17 cellular contexts compared by ENCODE assay signal in the genomic region with DNA sequence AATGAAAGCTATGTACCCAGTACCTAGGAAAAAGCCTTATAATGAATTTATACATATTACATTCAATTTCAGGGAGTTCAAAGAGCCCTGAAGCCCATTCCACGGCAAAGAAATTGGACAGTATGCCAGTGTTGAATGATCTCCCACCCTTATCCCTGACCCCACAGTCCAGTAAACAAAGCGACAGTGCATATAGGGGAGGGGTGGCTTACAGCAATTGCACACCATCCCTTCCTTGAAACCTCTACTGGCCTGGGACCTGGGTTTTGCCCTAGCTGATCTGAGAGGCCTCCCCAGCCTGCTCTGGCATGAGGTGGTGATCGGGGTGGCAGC. TPM values are rescaled to one million over a fixed set of nuclear protein-coding genes. Genes with fewer than 3 reads are reported as not detected.
DNase-seq lines count a peak whose midpoint lies in the region; ATAC-seq and TF ChIP-seq lines count a peak whose summit lies in the region.
"Had no signal": no experiment of that assay in that cellular context is flagged by ENCODE, and none has a peak within 500 bp of the region (broad histone marks: within the 10 kb centered on the region; RNA-seq: fewer than 3 reads in every experiment).

No MANE protein-coding gene starts in this region.

- H3K4me3 ChIP-seq in HUES64 (ENCODE audit: low read length) (peak overlapping the region; percentile 24; the same call in 1 of the 2 replicates), left lung (no peak overlapping the region), parathyroid adenoma (ENCODE audit: low read depth, low read length) (no peak overlapping the region), sigmoid colon (no peak overlapping the region), mucosa of descending colon (no peak overlapping the region)

- TF ChIP-seq CTCF in brain (conservative IDR thresholded peaks at IDR 0.05) (no peak), left lung (IDR thresholded peaks at IDR 0.05) (no peak), parathyroid adenoma (IDR thresholded peaks at IDR 0.05) (no peak), sigmoid colon (IDR thresholded peaks at IDR 0.05) (no peak), mucosa of descending colon (IDR thresholded peaks at IDR 0.05) (no peak)

- H3K9me3 ChIP-seq in HUES64 (ENCODE audit: insufficient read depth, low read depth, low read length): no peaks in the 10 kb centered on the region
- no peaks in the 10 kb centered on the region for H3K9me3 ChIP-seq in left lung
- H3K9me3 ChIP-seq in parathyroid adenoma (ENCODE audit: control insufficient read depth, low read length): no peaks in the 10 kb centered on the region
- H3K9me3 ChIP-seq in sigmoid colon: no peaks in the 10 kb centered on the region
- no peaks in the 10 kb centered on the region for H3K9me3 ChIP-seq in mucosa of descending colon
- H3K9me3 ChIP-seq: gastroesophageal sphincter had no signal

- H3K36me3 ChIP-seq in HUES64 (ENCODE audit: insufficient read depth, low read length) (no peaks in the 10 kb centered on the region), left lung (no peaks in the 10 kb centered on the region), parathyroid adenoma (ENCODE audit: control insufficient read depth, insufficient read depth, low read length) (no peaks in the 10 kb centered on the region), sigmoid colon (no peaks in the 10 kb centered on the region), mucosa of descending colon (ENCODE audit: low read depth) (no peaks in the 10 kb centered on the region)
- H3K36me3 ChIP-seq: gastroesophageal sphincter had no signal

- H2AFZ ChIP-seq in parathyroid adenoma: no peak overlapping the region

- no peak for ATAC-seq in left lung
- ATAC-seq in mucosa of descending colon: no peak

- peak overlapping the region; percentile 58 to 98 (median 93) for H3K27ac Mint-ChIP-seq in brain
- H3K27ac Mint-ChIP-seq: activated naive CD4-positive, alpha-beta T cell treated with anti-CD3 and anti-CD28 coated beads, Interleukin-2, amount 50 U/mL, for 24 hours; immature natural killer cell had no signal

- DNase-seq in left lung (no peak), DMS 273 (lab: John Stamatoyannopoulos, UW; ENCODE audit: unreplicated experiment) (no peak), sigmoid colon (no peak), mucosa of descending colon (no peak)
- no peak for DNase-seq in stimulated activated CD4-positive, alpha-beta T cell treated with anti-CD3 and anti-CD28 coated beads, Interleukin-1b, Interleukin-23, amount 100 ng/mL, for 48 hours
- DNase-seq: activated CD4-positive, alpha-beta T cell treated with anti-CD3 and anti-CD28 coated beads for 48 hours; HFFc6; immature natural killer cell; NCI-H1105 treated with DMSO at 0.1 percent for 48 hours; SHP77 treated with DMSO at 0.1 percent for 48 hours; T-helper 9 cell had no signal

- H3K4me2 ChIP-seq in parathyroid adenoma (ENCODE audit: low read length): no peak overlapping the region
- H3K4me2 ChIP-seq: KMS-11 had no signal

- peaks cover 34% of the 10 kb centered on the region for H3K4me1 Mint-ChIP-seq in brain
- H3K4me1 Mint-ChIP-seq: activated naive CD4-positive, alpha-beta T cell treated with anti-CD3 and anti-CD28 coated beads, Interleukin-2, amount 50 U/mL, for 24 hours; immature natural killer cell had no signal

- TF ChIP-seq POLR2A in sigmoid colon (IDR thresholded peaks at IDR 0.05): no peak

- H3K27ac ChIP-seq in HUES64 (ENCODE audit: low read depth, low read length): peak overlapping the region; percentile 89; the same call in 1 of the 2 replicates
- peak overlapping the region; percentile 60 to 78 for H3K27ac ChIP-seq in left lung
- peak overlapping the region; percentile 30 for H3K27ac ChIP-seq in parathyroid adenoma
- H3K27ac ChIP-seq in sigmoid colon: peak overlapping the region in 2 of 4 donors; percentile 5 to 20
- H3K27ac ChIP-seq: KMS-11 had no signal

- H3K27me3 Mint-ChIP-seq in brain: peaks cover 17% of the 10 kb centered on the region

- H3K36me3 Mint-ChIP-seq in brain: no peaks in the 10 kb centered on the region
- H3K36me3 Mint-ChIP-seq: activated naive CD4-positive, alpha-beta T cell treated with anti-CD3 and anti-CD28 coated beads, Interleukin-2, amount 50 U/mL, for 24 hours had no signal

- peak overlapping the region; percentile 4; the same call in 1 of the 2 replicates for H3K9ac ChIP-seq in HUES64 (ENCODE audit: low read depth, low read length)
- no peak overlapping the region for H3K9ac ChIP-seq in parathyroid adenoma
- H3K9ac ChIP-seq: KMS-11 had no signal

- H3K4me3 Mint-ChIP-seq in brain: peak overlapping the region; percentile 26 to 64 (median 38)
- H3K4me3 Mint-ChIP-seq: activated naive CD4-positive, alpha-beta T cell treated with anti-CD3 and anti-CD28 coated beads, Interleukin-2, amount 50 U/mL, for 24 hours; immature natural killer cell had no signal

- H3K4me1 ChIP-seq in HUES64 (ENCODE audit: insufficient read depth, low read length): peaks cover 32% of the 10 kb centered on the region
- H3K4me1 ChIP-seq in left lung: peaks cover 18 to 27% of the 10 kb centered on the region in 2 donors
- peaks cover 5% of the 10 kb centered on the region for H3K4me1 ChIP-seq in parathyroid adenoma
- H3K4me1 ChIP-seq in sigmoid colon: peaks cover 0 to 9% (median 4%) of the 10 kb centered on the region in 4 donors
- H3K4me1 ChIP-seq in mucosa of descending colon (ENCODE audit: low read depth): peaks cover 4% of the 10 kb centered on the region

- 72% methylated on average over 3 of the region's 3 CpGs for WGBS in HUES64
- whole genome bisulfite sequencing in sigmoid colon, 2 donors: 86 to 89% methylated on average over 3 of the region's 3 CpGs

- intact Hi-C loops in left lung (cut with DNase I) (no loop called here), sigmoid colon (cut with DNase I) (no loop called here), mucosa of descending colon (cut with DNase I, micrococcal nuclease) (no loop called here)

- no peaks in the 10 kb centered on the region for H3K79me2 ChIP-seq in parathyroid adenoma

- H3K27me3 ChIP-seq in HUES64 (ENCODE audit: insufficient read depth, low read length) (no peaks in the 10 kb centered on the region), left lung (peaks cover 0 to 14% of the 10 kb centered on the region in 2 donors), parathyroid adenoma (ENCODE audit: control insufficient read depth, insufficient read depth, low read length) (no peaks in the 10 kb centered on the region), sigmoid colon (peaks cover 0 to 12% (median 2%) of the 10 kb centered on the region in 3 donors)

- no peak for TF ChIP-seq EP300 in sigmoid colon (IDR thresholded peaks at IDR 0.05)

- H3K9me3 Mint-ChIP-seq in brain: peaks cover 0 to 2% (median 0%) of the 10 kb centered on the region in 5 experiments
- H3K9me3 Mint-ChIP-seq: activated naive CD4-positive, alpha-beta T cell treated with anti-CD3 and anti-CD28 coated beads, Interleukin-2, amount 50 U/mL, for 24 hours; HFFc6; immature natural killer cell had no signal

RNA-seq across cellular contexts. Expression of gene RND1, which starts 17.3 kb away (rescaled TPM):
- polyA plus RNA-seq in HUES64 (2013, experiment 1 of 2): 10.6 TPM
- polyA plus RNA-seq in HUES64 (2013, experiment 2 of 2): 9.4 TPM
- polyA plus RNA-seq in brain (ENCODE audit: insufficient read depth, low read depth, low replicate concordance) (11.6 TPM), sigmoid colon (10 to 100 TPM in 1 of 3 donors, 1 to 10 TPM in 2; 2.4 to 16.2 (median 8.0) TPM)
- total RNA-seq in left lung (10 to 100 TPM in 1 of 2 donors, 1 to 10 TPM in 1; 4.0 to 28.1 TPM), sigmoid colon (1 to 10 TPM in 1 of 4 donors, under 1 TPM in 1, not detected in 2; 0.36 to 5.2 TPM), mucosa of descending colon (1 to 10 TPM; 1.1 to 3.5 (median 2.4) TPM)

RNA-seq across cellular contexts. Expression of gene DDX23, which starts 31.0 kb away (rescaled TPM):
- polyA plus RNA-seq in HUES64 (2013, experiment 1 of 2): 62.0 TPM
- 57.4 TPM for polyA plus RNA-seq in HUES64 (2013, experiment 2 of 2)
- 92.9 TPM for polyA plus RNA-seq in brain (ENCODE audit: insufficient read depth, low read depth, low replicate concordance)
- 10 to 100 TPM; 66.5 to 74.9 TPM for total RNA-seq in left lung
- total RNA-seq in sigmoid colon: 10 to 100 TPM; 52.8 to 91.5 (median 56.3) TPM
- polyA plus RNA-seq in sigmoid colon: 10 to 100 TPM; 32.4 to 72.0 (median 40.7) TPM
- total RNA-seq in mucosa of descending colon: 100 to 1,000 TPM in 1 of 3 donors, 10 to 100 TPM in 2; 70.0 to 105 (median 91.0) TPM

RNA-seq across cellular contexts. Expression of gene FKBP11, which starts 42.4 kb away (rescaled TPM):
- polyA plus RNA-seq in HUES64 (2013, experiment 1 of 2): 25.8 TPM
- 17.8 TPM for polyA plus RNA-seq in HUES64 (2013, experiment 2 of 2)
- polyA plus RNA-seq in brain (ENCODE audit: insufficient read depth, low read depth, low replicate concordance) (2.8 TPM), sigmoid colon (10 to 100 TPM; 12.0 to 50.2 (median 12.3) TPM)
- total RNA-seq in left lung (10 to 100 TPM; 51.6 to 87.4 TPM), sigmoid colon (1 to 10 TPM; 4.6 to 7.5 (median 6.4) TPM), mucosa of descending colon (10 to 100 TPM; 16.9 to 41.3 (median 22.9) TPM)
